In genomic region chr11:113203332-113203731, GRCh38 we compare ENCODE assay signal across 24 cellular contexts.
"Had no signal": no experiment of that assay in that cellular context is flagged by ENCODE, and none has a peak within 500 bp of the region (broad histone marks: within the 10 kb centered on the region; RNA-seq: fewer than 3 reads in every experiment).

No MANE protein-coding gene starts in this region.

- H3K9me3 Mint-ChIP-seq: activated CD4-positive, alpha-beta memory T cell treated with anti-CD3 and anti-CD28 coated beads, Interleukin-2, amount 10 ng/mL, durations not matched to agents 7 days and 5 days; activated naive CD4-positive, alpha-beta T cell treated with anti-CD3 and anti-CD28 coated beads for 36 hours; activated naive CD8-positive, alpha-beta T cell treated with anti-CD3 and anti-CD28 coated beads, Interleukin-2, amount 10 ng/mL, durations not matched to agents 7 days and 5 days; activated T-cell treated with anti-CD3 and anti-CD28 coated beads, Interleukin-2, amount 50 U/mL, for 72 hours; neural progenitor cell; stimulated activated naive B cell treated with anti-CD40 and anti-IgM and Interleukin-4, amounts not matched to agents 10 μg/mL and 1 μg/mL and 100 μg/mL, for 72 hours had no signal

- H3K27ac ChIP-seq: coronary artery, foreskin keratinocyte, lower lobe of right lung, neural progenitor cell, sigmoid colon, testis, upper lobe of left lung had no signal

- H3K27me3 Mint-ChIP-seq: activated naive CD8-positive, alpha-beta T cell treated with anti-CD3 and anti-CD28 coated beads, Interleukin-2, amount 10 ng/mL, durations not matched to agents 7 days and 5 days; stimulated activated naive B cell treated with anti-CD40 and anti-IgM and Interleukin-4, amounts not matched to agents 10 μg/mL and 1 μg/mL and 100 μg/mL, for 72 hours had no signal

- H3K4me3 Mint-ChIP-seq: activated CD4-positive, alpha-beta memory T cell treated with anti-CD3 and anti-CD28 coated beads, Interleukin-2, amount 10 ng/mL, durations not matched to agents 7 days and 5 days; activated naive CD4-positive, alpha-beta T cell treated with anti-CD3 and anti-CD28 coated beads for 36 hours; activated naive CD8-positive, alpha-beta T cell treated with anti-CD3 and anti-CD28 coated beads, Interleukin-2, amount 10 ng/mL, durations not matched to agents 7 days and 5 days; activated T-cell treated with anti-CD3 and anti-CD28 coated beads, Interleukin-2, amount 50 U/mL, for 72 hours; naive thymus-derived CD4-positive, alpha-beta T cell; neural progenitor cell; stimulated activated naive B cell treated with anti-CD40 and anti-IgM and Interleukin-4, amounts not matched to agents 10 μg/mL and 1 μg/mL and 100 μg/mL, for 72 hours had no signal

- H3K4me1 ChIP-seq: lower lobe of right lung, upper lobe of left lung had no signal

- ATAC-seq: activated T-cell treated with anti-CD3 and anti-CD28 coated beads, Interleukin-2, amount 50 U/mL, for 72 hours; lower lobe of right lung; naive thymus-derived CD4-positive, alpha-beta T cell; stimulated activated naive B cell treated with anti-CD40 and anti-IgM and Interleukin-4, amounts not matched to agents 10 μg/mL and 1 μg/mL and 100 μg/mL, for 72 hours had no signal

- H3K36me3 ChIP-seq: lower lobe of right lung, neural progenitor cell, upper lobe of left lung had no signal

- H3K4me1 Mint-ChIP-seq: activated naive CD8-positive, alpha-beta T cell treated with anti-CD3 and anti-CD28 coated beads, Interleukin-2, amount 10 ng/mL, durations not matched to agents 7 days and 5 days; stimulated activated naive B cell treated with anti-CD40 and anti-IgM and Interleukin-4, amounts not matched to agents 10 μg/mL and 1 μg/mL and 100 μg/mL, for 72 hours had no signal

- H3K36me3 Mint-ChIP-seq: activated naive CD8-positive, alpha-beta T cell treated with anti-CD3 and anti-CD28 coated beads, Interleukin-2, amount 10 ng/mL, durations not matched to agents 7 days and 5 days; naive thymus-derived CD4-positive, alpha-beta T cell; stimulated activated naive B cell treated with anti-CD40 and anti-IgM and Interleukin-4, amounts not matched to agents 10 μg/mL and 1 μg/mL and 100 μg/mL, for 72 hours had no signal

- H3K4me3 ChIP-seq: coronary artery, lower lobe of right lung, neural progenitor cell, sigmoid colon, smooth muscle cell, testis, upper lobe of left lung had no signal

- DNase-seq: activated CD4-positive, alpha-beta memory T cell treated with anti-CD3 and anti-CD28 coated beads, Interleukin-2, amount 10 ng/mL, durations not matched to agents 7 days and 5 days; activated CD4-positive, alpha-beta T cell treated with anti-CD3 and anti-CD28 coated beads for 48 hours; activated effector memory CD4-positive, alpha-beta T cell treated with Interleukin-2 at 50 U/mL for 16 hours; activated naive CD4-positive, alpha-beta T cell treated with anti-CD3 and anti-CD28 coated beads for 36 hours; activated naive CD8-positive, alpha-beta T cell treated with anti-CD3 and anti-CD28 coated beads, Interleukin-2, amount 10 ng/mL, durations not matched to agents 7 days and 5 days; activated T-cell treated with anti-CD3 and anti-CD28 coated beads, Interleukin-2, amount 50 U/mL, for 72 hours; amygdala; cerebellar nuclear complex; effector CD4-positive, alpha-beta T cell; erythroblast; foreskin keratinocyte; kidney; lower lobe of right lung; mesendoderm; naive thymus-derived CD4-positive, alpha-beta T cell; sigmoid colon; stimulated activated CD4-positive, alpha-beta T cell treated with anti-CD3 and anti-CD28 coated beads, Interleukin-2, amount 100 ng/mL, for 48 hours; stimulated activated CD8-positive, alpha-beta memory T cell treated with anti-CD3 and anti-CD28 coated beads, Interleukin-4, amount 100 ng/mL, for 48 hours; stimulated activated naive B cell treated with anti-CD40 and anti-IgM and Interleukin-4, amounts not matched to agents 10 μg/mL and 1 μg/mL and 100 μg/mL, for 72 hours; testis had no signal

- H3K27me3 ChIP-seq: foreskin keratinocyte, neural progenitor cell, sigmoid colon, testis, upper lobe of left lung had no signal

- H3K9me3 ChIP-seq: lower lobe of right lung, sigmoid colon, testis, upper lobe of left lung had no signal

- H3K27ac Mint-ChIP-seq: activated CD4-positive, alpha-beta memory T cell treated with anti-CD3 and anti-CD28 coated beads, Interleukin-2, amount 10 ng/mL, durations not matched to agents 7 days and 5 days; activated naive CD4-positive, alpha-beta T cell treated with anti-CD3 and anti-CD28 coated beads for 36 hours; activated naive CD8-positive, alpha-beta T cell treated with anti-CD3 and anti-CD28 coated beads, Interleukin-2, amount 10 ng/mL, durations not matched to agents 7 days and 5 days; activated T-cell treated with anti-CD3 and anti-CD28 coated beads, Interleukin-2, amount 50 U/mL, for 72 hours; naive thymus-derived CD4-positive, alpha-beta T cell; neural progenitor cell; stimulated activated naive B cell treated with anti-CD40 and anti-IgM and Interleukin-4, amounts not matched to agents 10 μg/mL and 1 μg/mL and 100 μg/mL, for 72 hours had no signal
